Comparison of ENCODE assay signal across 1 cellular context in the genomic region with DNA sequence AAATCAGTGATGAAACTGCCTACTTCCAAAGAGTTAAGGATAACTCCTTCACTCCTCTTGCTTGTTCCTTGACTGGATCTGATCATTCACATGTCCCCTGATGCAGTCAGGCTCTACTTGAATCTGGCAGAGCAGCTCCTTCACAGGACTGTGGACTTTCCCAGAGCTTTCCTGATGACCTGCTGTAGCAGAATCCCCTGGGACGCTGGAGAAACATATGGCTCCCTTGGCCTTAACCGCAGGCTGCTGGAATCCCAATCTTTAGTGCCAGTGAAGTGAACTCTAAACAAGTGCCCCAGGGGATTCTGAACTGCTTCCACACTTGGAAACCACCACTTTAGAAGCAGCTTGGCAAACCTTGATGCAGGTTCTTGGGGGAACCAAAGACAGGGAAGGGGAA.
TF ChIP-seq lines count a peak whose summit lies in the region.

No MANE protein-coding gene starts in this region.

TF ChIP-seq in A549, 52 proteins besides CTCF, POLR2A, EP300 and RAD21 (continued from another document):
- TF ChIP-seq REST (IDR thresholded peaks at IDR 0.05) (no peak), CBX8 (IDR thresholded peaks at IDR 0.05) (no peak)
